Comparison of ENCODE assay signal across 8 cellular contexts in the genomic region with DNA sequence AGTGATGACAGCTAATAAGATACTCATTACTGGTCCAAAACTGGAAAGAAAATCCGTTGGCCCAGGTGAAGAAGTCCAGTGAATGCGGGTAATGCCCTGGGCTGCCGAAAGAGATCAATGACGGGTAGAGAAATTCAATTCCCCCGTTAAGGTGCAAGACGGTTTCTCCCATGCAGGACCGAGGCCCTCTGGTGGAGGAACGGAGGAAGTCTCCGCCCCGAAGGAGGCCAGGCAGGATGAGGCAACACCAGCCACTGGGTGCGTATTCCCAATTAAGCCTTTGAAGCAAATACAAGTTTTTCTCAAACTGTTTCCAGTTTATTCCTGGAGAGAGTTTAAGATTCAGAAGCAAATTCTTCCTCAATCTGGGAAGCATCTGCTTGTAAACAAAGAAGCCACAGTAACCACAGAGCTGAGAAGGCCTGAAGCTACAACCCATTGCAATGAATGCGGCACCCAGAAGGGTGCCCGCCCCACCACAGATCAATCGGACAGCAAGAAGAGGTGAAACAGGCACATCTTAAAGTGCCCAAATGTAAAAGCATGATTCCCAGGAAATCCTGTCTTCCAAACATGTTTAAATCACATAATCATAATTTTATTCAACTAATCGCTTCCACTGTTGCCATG.
DNase-seq lines count a peak whose midpoint lies in the region; ATAC-seq and TF ChIP-seq lines count a peak whose summit lies in the region.

No MANE protein-coding gene starts in this region.

- no peaks in the 10 kb centered on the region for H3K36me3 Mint-ChIP-seq in chondrocyte (ENCODE audit: low read depth)

- TF ChIP-seq CTCF in chondrocyte (IDR thresholded peaks at IDR 0.05), result peak; percentile 98

- ATAC-seq in HG03095 (IDR thresholded peaks at IDR 0.05; ENCODE audit: unreplicated experiment), result peak; percentile 90

- peak; percentile 78 for DNase-seq in NCI-H1436 (lab: John Stamatoyannopoulos, UW)
- no peak for DNase-seq in NCI-H1436 treated with DMSO at 0.1 percent for 48 hours (lab: John Stamatoyannopoulos, UW)
- DNase-seq in NCI-H446 (lab: John Stamatoyannopoulos, UW), result peak; percentile 90 to 94
- peak; percentile 66 for DNase-seq in activated CD4-positive, alpha-beta T cell treated with anti-CD3 and anti-CD28 coated beads for 1 hour
- no peak for DNase-seq in chondrocyte (ENCODE audit: low spot score)
- DNase-seq in left kidney (ENCODE audit: low read depth, low spot score), result peak; percentile 92
- DNase-seq in stimulated activated CD4-positive, alpha-beta T cell treated with anti-CD3 and anti-CD28 coated beads, Interleukin-2, amount 100 ng/mL, for 48 hours, result peak; percentile 67 to 77

- H3K27ac Mint-ChIP-seq in chondrocyte (ENCODE audit: unreplicated experiment), result peak overlapping the region; percentile 63

- no peaks in the 10 kb centered on the region for H3K27me3 Mint-ChIP-seq in chondrocyte (ENCODE audit: low read depth)

- no peak overlapping the region for H3K4me3 Mint-ChIP-seq in chondrocyte (ENCODE audit: unreplicated experiment)

- no peaks in the 10 kb centered on the region for H3K9me3 Mint-ChIP-seq in chondrocyte (ENCODE audit: low read depth)

- H3K4me1 Mint-ChIP-seq in chondrocyte (ENCODE audit: low read depth), result peaks cover 18% of the 10 kb centered on the region

Comparison
In these comparisons a context has a peak if more than half of its experiments do, and no peak if none do; other contexts are left out.
1. DNase-seq: peak in NCI-H1436 (single experiment), NCI-H446 (2 of 2), activated CD4-positive, alpha-beta T cell treated with anti-CD3 and anti-CD28 coated beads for 1 hour (single experiment), left kidney (single experiment) and stimulated activated CD4-positive, alpha-beta T cell treated with anti-CD3 and anti-CD28 coated beads, Interleukin-2, amount 100 ng/mL, for 48 hours (2 of 2); none in NCI-H1436 treated with DMSO at 0.1 percent for 48 hours (single experiment) and chondrocyte (single experiment).